Comparison of ENCODE assay signal across 14 cellular contexts in genomic region chr2:161146996-161147395, GRCh38.
"Had no signal": no experiment of that assay in that cellular context is flagged by ENCODE, and none has a peak within 500 bp of the region (broad histone marks: within the 10 kb centered on the region; RNA-seq: fewer than 3 reads in every experiment).

No MANE protein-coding gene starts in this region.

- H3K27ac ChIP-seq: breast epithelium, parathyroid adenoma, skin epidermis, tibial nerve had no signal

- H3K36me3 ChIP-seq: breast epithelium had no signal

- H2AFZ ChIP-seq: parathyroid adenoma had no signal

- H3K4me3 Mint-ChIP-seq: activated CD4-positive, alpha-beta memory T cell treated with anti-CD3 and anti-CD28 coated beads, Interleukin-2, amount 10 ng/mL, durations not matched to agents 7 days and 5 days; activated naive CD8-positive, alpha-beta T cell treated with anti-CD3 and anti-CD28 coated beads, Interleukin-2, amount 10 ng/mL, durations not matched to agents 7 days and 5 days had no signal

- DNase-seq: activated CD4-positive, alpha-beta memory T cell treated with anti-CD3 and anti-CD28 coated beads, Interleukin-2, amount 10 ng/mL, durations not matched to agents 7 days and 5 days; activated gamma-delta T cell treated with Interleukin-2 at 50 U/mL for 16 hours; activated naive CD8-positive, alpha-beta T cell treated with anti-CD3 and anti-CD28 coated beads, Interleukin-2, amount 10 ng/mL, durations not matched to agents 7 days and 5 days; activated T-cell treated with anti-CD3 and anti-CD28 coated beads, Interleukin-2, amount 50 U/mL, for 48 hours; aorta; T-helper 9 cell had no signal

- H3K27ac Mint-ChIP-seq: activated CD4-positive, alpha-beta memory T cell treated with anti-CD3 and anti-CD28 coated beads, Interleukin-2, amount 10 ng/mL, durations not matched to agents 7 days and 5 days; activated naive CD8-positive, alpha-beta T cell treated with anti-CD3 and anti-CD28 coated beads, Interleukin-2, amount 10 ng/mL, durations not matched to agents 7 days and 5 days had no signal

- H3K4me1 ChIP-seq: breast epithelium, parathyroid adenoma, tibial nerve had no signal

- H3K9ac ChIP-seq: parathyroid adenoma had no signal

- H3K27me3 ChIP-seq: breast epithelium, tibial nerve had no signal

- FAIRE-seq: endometrium had no signal

- H3K4me3 ChIP-seq: breast epithelium, skin epidermis, tibial nerve had no signal

- H3K79me2 ChIP-seq: parathyroid adenoma had no signal

- H3K27me3 Mint-ChIP-seq: activated CD4-positive, alpha-beta memory T cell treated with anti-CD3 and anti-CD28 coated beads, Interleukin-2, amount 10 ng/mL, durations not matched to agents 7 days and 5 days; activated naive CD8-positive, alpha-beta T cell treated with anti-CD3 and anti-CD28 coated beads, Interleukin-2, amount 10 ng/mL, durations not matched to agents 7 days and 5 days; memory B cell had no signal

- ATAC-seq: esophagus mucosa, left lobe of liver had no signal
